ENCODE assay signal across 18 cellular contexts in the genomic region with DNA sequence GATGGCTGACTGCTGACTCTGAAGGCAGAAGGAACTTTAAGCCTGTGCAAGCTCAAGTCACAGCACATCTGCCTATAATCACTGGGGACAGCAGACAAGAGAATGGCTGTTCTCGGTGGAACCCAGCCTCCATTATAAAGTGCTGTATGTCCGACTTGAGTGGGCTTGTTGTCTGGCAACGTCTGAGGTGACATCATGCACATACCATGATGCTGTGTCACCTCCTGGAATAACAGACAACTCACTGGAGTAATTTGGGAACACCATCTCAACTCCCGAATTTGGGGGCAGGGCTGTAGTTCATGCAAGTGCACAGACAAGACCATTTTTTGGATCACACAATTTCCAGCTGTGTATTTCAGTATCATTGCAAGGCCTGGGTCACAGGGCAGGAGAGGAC. TPM values are rescaled to one million over a fixed set of nuclear protein-coding genes. Genes with fewer than 3 reads are reported as not detected.
A peak's percentile ranks its signal among the peaks of the same experiment; 100 is the strongest.
DNase-seq lines count a peak whose midpoint lies in the region; ATAC-seq, FAIRE-seq and TF ChIP-seq lines count a peak whose summit lies in the region.
"Had no signal": no experiment of that assay in that cellular context is flagged by ENCODE, and none has a peak within 500 bp of the region (broad histone marks: within the 10 kb centered on the region; RNA-seq: fewer than 3 reads in every experiment).

No MANE protein-coding gene starts in this region.

- no peak for FAIRE-seq in bronchial epithelial cell (lab: Jason Lieb, UNC)
- peak; percentile 76 for FAIRE-seq in keratinocyte (lab: Jason Lieb, UNC)
- FAIRE-seq: H54 had no signal

- H4K20me1 ChIP-seq in keratinocyte (ENCODE audit: control insufficient read depth, extremely low read depth, insufficient read depth, low read length) = no peaks in the 10 kb centered on the region

- H3K36me3 ChIP-seq in bronchial epithelial cell (ENCODE audit: control insufficient read depth, insufficient read depth, low read length) (no peaks in the 10 kb centered on the region), keratinocyte (ENCODE audit: control insufficient read depth in 2 of 2, extremely low read depth in 1 of 2, insufficient read depth in 2 of 2, low read length in 2 of 2) (no peaks in the 10 kb centered on the region)
- H3K36me3 ChIP-seq: thyroid gland had no signal

- H3K4me1 ChIP-seq in keratinocyte (ENCODE audit: control insufficient read depth, extremely low read depth, insufficient read depth, low read length) = peaks cover 8% of the 10 kb centered on the region
- H3K4me1 ChIP-seq: parathyroid adenoma, thyroid gland had no signal

- no peak overlapping the region for H3K4me3 ChIP-seq in bronchial epithelial cell (ENCODE audit: low read depth, low read length)
- H3K4me3 ChIP-seq in keratinocyte (ENCODE audit: control insufficient read depth in 2 of 3, extremely low read depth in 1 of 3, insufficient read depth in 2 of 3, low read depth in 1 of 3, low read length in 3 of 3) = no peak overlapping the region
- H3K4me3 ChIP-seq: SK-N-MC, thyroid gland had no signal

- H3K27ac ChIP-seq in keratinocyte (ENCODE audit: control insufficient read depth, insufficient read depth, low read length) = no peak overlapping the region
- H3K27ac ChIP-seq: parathyroid adenoma, SK-N-MC, thyroid gland had no signal

- H3K9me3 ChIP-seq in keratinocyte (ENCODE audit: control insufficient read depth, low read depth, low read length) = no peaks in the 10 kb centered on the region
- H3K9me3 ChIP-seq: thyroid gland had no signal

- peak; percentile 33 for DNase-seq in AG08395 (ENCODE audit: low spot score)
- peak; percentile 45 for DNase-seq in HS-5 (ENCODE audit: low read depth)
- DNase-seq in bronchial epithelial cell (ENCODE audit: low read depth) = peak; percentile 72
- peak; percentile 52 for DNase-seq in keratinocyte (ENCODE audit: low read depth, low spot score)
- no peak for DNase-seq in NCI-H446 treated with DMSO at 0.1 percent for 48 hours (lab: John Stamatoyannopoulos, UW)
- DNase-seq in GM19240 (ENCODE audit: insufficient read length, low spot score) = no peak
- DNase-seq: activated CD8-positive, alpha-beta memory T cell treated with anti-CD3 and anti-CD28 coated beads, Interleukin-2, amount 10 ng/mL, durations not matched to agents 7 days and 5 days; activated naive CD4-positive, alpha-beta T cell treated with anti-CD3 and anti-CD28 coated beads, Interleukin-2, amount 50 U/mL, for 16 hours; DMS79; Kasumi-1; midbrain; NCI-H1930; thyroid gland had no signal

- peak overlapping the region; percentile 29 for H3K4me2 ChIP-seq in keratinocyte (ENCODE audit: control insufficient read depth, extremely low read depth, insufficient read depth, low read depth, low read length)

- ATAC-seq in GM19328 (IDR thresholded peaks at IDR 0.05; ENCODE audit: unreplicated experiment) = no peak
- ATAC-seq in GM19035 (IDR thresholded peaks at IDR 0.05; ENCODE audit: unreplicated experiment) = no peak
- ATAC-seq: activated CD8-positive, alpha-beta memory T cell treated with anti-CD3 and anti-CD28 coated beads, Interleukin-2, amount 10 ng/mL, durations not matched to agents 7 days and 5 days had no signal

- no peaks in the 10 kb centered on the region for H3K9me1 ChIP-seq in keratinocyte (ENCODE audit: control insufficient read depth, extremely low read depth, insufficient read depth, low read length)

- TF ChIP-seq CTCF in bronchial epithelial cell (IDR thresholded peaks at IDR 0.05; ENCODE audit: insufficient read depth, low read length, severe bottlenecking) (no peak), keratinocyte (optimal IDR thresholded peaks at IDR 0.05 in 1 of 3, IDR thresholded peaks at IDR 0.05 in 1 of 3, conservative IDR thresholded peaks at IDR 0.05 in 1 of 3; ENCODE audit: extremely low read depth in 1 of 3, insufficient read depth in 2 of 3, low read length in 3 of 3) (no peak)

- no peak overlapping the region for H3K9ac ChIP-seq in keratinocyte (ENCODE audit: control insufficient read depth, extremely low read depth, insufficient read depth, low read length)
- H3K9ac ChIP-seq: parathyroid adenoma had no signal

- no peaks in the 10 kb centered on the region for H3K27me3 ChIP-seq in bronchial epithelial cell (ENCODE audit: control insufficient read depth, insufficient read depth, low read length)
- H3K27me3 ChIP-seq in keratinocyte (ENCODE audit: control insufficient read depth, extremely low read depth, insufficient read depth, low read length) = peaks cover 6% of the 10 kb centered on the region
- H3K27me3 ChIP-seq: thyroid gland had no signal

- H2AFZ ChIP-seq in keratinocyte (ENCODE audit: control insufficient read depth, low read length) = peak overlapping the region; percentile 37
- H2AFZ ChIP-seq: parathyroid adenoma had no signal

- no peaks in the 10 kb centered on the region for H3K79me2 ChIP-seq in keratinocyte (ENCODE audit: control insufficient read depth, insufficient read depth, low read length)
- H3K79me2 ChIP-seq: parathyroid adenoma had no signal

- dilution Hi-C loops in keratinocyte (cut with MboI; ENCODE audit: extremely low pct_ligation_motif_present, low sequenced_read_pairs) = no loop called here

RNA-seq across cellular contexts. Expression of gene GPM6B, which starts 59.8 kb away (rescaled TPM):
- total RNA-seq in bronchial epithelial cell = under 0.01 and 1.2 TPM in 2 replicates
- 0.09 to 0.35 TPM (median 0.26 TPM) in 3 replicates for polyA plus RNA-seq in keratinocyte
- polyA plus RNA-seq in keratinocyte (2011; ENCODE audit: low read depth) = 0.06 TPM
- polyA plus RNA-seq in keratinocyte (2011; cell fraction: cytosol; rRNA removed) = 0.18 and 0.27 TPM in 2 replicates
- polyA plus RNA-seq in keratinocyte (2011; cell fraction: nucleus; rRNA removed) = 0.12 and 0.66 TPM in 2 replicates
- 0.11 and 0.79 TPM in 2 replicates for polyA plus RNA-seq in keratinocyte (2012; ENCODE audit: low replicate concordance)
- 0.16 to 0.20 TPM in 2 of 3 replicates, not detected in the other for polyA minus RNA-seq in keratinocyte
- not detected for polyA minus RNA-seq in keratinocyte (2011; cell fraction: cytosol; rRNA and poly(A)+ RNA removed)
- polyA minus RNA-seq in keratinocyte (2011; cell fraction: nucleus; rRNA and poly(A)+ RNA removed) = 0.53 TPM in 1 of 2 replicates, not detected in the other
- total RNA-seq: activated CD8-positive, alpha-beta memory T cell treated with anti-CD3 and anti-CD28 coated beads, Interleukin-2, amount 10 ng/mL, durations not matched to agents 7 days and 5 days had no signal

Comparison
In these comparisons a context has a peak if more than half of its experiments do, and no peak if none do; other contexts are left out.
1. DNase-seq: peak in AG08395 (single experiment), HS-5 (single experiment), bronchial epithelial cell (single experiment) and keratinocyte (single experiment); none in NCI-H446 treated with DMSO at 0.1 percent for 48 hours (single experiment) and GM19240 (single experiment).